In the genomic region with DNA sequence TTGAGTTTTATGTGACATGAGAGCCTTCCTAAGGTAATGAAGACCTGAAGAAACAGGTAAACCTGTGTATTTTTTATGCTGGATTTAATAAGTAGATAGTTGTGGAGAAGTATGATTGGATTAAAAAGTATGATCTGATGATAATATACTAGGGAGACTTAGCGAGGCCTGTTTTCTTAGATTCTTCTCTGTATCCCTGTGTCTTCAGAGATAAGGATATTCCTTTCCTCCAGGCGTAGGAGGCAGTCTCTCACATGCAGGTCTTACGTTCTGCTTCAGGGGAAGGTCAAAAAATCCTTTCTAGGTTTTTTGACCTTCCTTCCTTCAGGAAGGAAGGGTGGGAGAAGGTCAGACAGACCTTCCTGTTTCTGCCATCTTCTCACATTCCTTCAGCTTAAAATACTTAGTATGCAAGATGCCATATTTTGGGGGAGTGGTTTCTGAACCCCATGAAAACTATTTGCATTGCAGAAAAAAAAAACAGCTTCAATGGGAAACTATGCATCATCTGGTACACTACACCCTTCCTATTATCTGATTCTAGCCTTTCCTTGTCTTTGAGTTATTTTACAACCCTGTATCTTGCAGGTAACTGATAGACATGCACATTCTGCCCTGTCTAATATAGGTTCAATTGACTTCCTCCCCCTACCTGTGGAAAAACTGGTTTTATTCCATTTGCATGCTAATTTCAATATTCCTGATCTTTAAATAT, we compare ENCODE assay signal across 33 cellular contexts. TPM values are rescaled to one million over a fixed set of nuclear protein-coding genes. Genes with fewer than 3 reads are reported as not detected.
"Had no signal": no experiment of that assay in that cellular context is flagged by ENCODE, and none has a peak within 500 bp of the region (broad histone marks: within the 10 kb centered on the region; RNA-seq: fewer than 3 reads in every experiment).

No MANE protein-coding gene starts in this region.

- H3K4me1 ChIP-seq: breast epithelium had no signal

- H3K27me3 ChIP-seq: adrenal gland, body of pancreas, brain microvascular endothelial cell, breast epithelium had no signal

- DNase-seq: activated B cell treated with CpG ODN at 0.5 μM for 24 hours; activated CD4-positive, alpha-beta memory T cell treated with anti-CD3 and anti-CD28 coated beads for 36 hours; activated CD4-positive, alpha-beta T cell treated with anti-CD3 and anti-CD28 coated beads for 4 hours; activated CD4-positive, alpha-beta T cell treated with anti-CD3 and anti-CD28 coated beads, Interleukin-2, amount 10 ng/mL, durations not matched to agents 24 days and 14 days; activated CD4-positive, alpha-beta T cell treated with anti-CD3 and anti-CD28 coated beads, Interleukin-2, amount 50 U/mL, for 1 hour; activated CD4-positive, alpha-beta T cell treated with anti-CD3 and anti-CD28 coated beads, Interleukin-2, amount 50 U/mL, for 4 hours; activated CD4-positive, CD25-positive, alpha-beta regulatory T cell treated with anti-CD3 and anti-CD28 coated beads, Interleukin-2, amount 50 U/mL, for 72 hours; activated CD8-positive, alpha-beta memory T cell treated with anti-CD3 and anti-CD28 coated beads, Interleukin-2, amount 50 U/mL, for 4 hours; activated CD8-positive, alpha-beta T cell treated with anti-CD3 and anti-CD28 coated beads for 36 hours; activated effector memory CD4-positive, alpha-beta T cell treated with anti-CD3 and anti-CD28 coated beads, Interleukin-2, amount 50 U/mL, for 16 hours; activated gamma-delta T cell treated with Interleukin-2 at 50 U/mL for 16 hours; activated naive CD4-positive, alpha-beta T cell; activated naive CD4-positive, alpha-beta T cell treated with anti-CD3 and anti-CD28 coated beads for 36 hours; activated naive CD4-positive, alpha-beta T cell treated with anti-CD3 and anti-CD28 coated beads, Interleukin-2, amount 50 U/mL, for 16 hours; activated naive CD8-positive, alpha-beta T cell treated with anti-CD3 and anti-CD28 coated beads for 36 hours; activated T-cell treated with anti-CD3 and anti-CD28 coated beads for 4 hours; activated T-cell treated with anti-CD3 and anti-CD28 coated beads, Interleukin-2, amount 50 U/mL, for 1 hour; activated T-cell treated with anti-CD3 and anti-CD28 coated beads, Interleukin-2, amount 50 U/mL, for 4 hours; activated T-cell treated with anti-CD3 and anti-CD28 coated beads, Interleukin-2, amount 50 U/mL, for 72 hours; adrenal gland; amniotic stem cell; aorta; body of pancreas; brain microvascular endothelial cell; central memory CD4-positive, alpha-beta T cell; T-helper 2 cell; T-helper 9 cell had no signal

- H3K36me3 ChIP-seq: adrenal gland, brain microvascular endothelial cell, breast epithelium had no signal

- H3K27ac ChIP-seq: adrenal gland, body of pancreas, brain microvascular endothelial cell, breast epithelium, VCaP had no signal

- ATAC-seq: activated CD8-positive, alpha-beta T cell treated with anti-CD3 and anti-CD28 coated beads for 36 hours; activated naive CD4-positive, alpha-beta T cell treated with anti-CD3 and anti-CD28 coated beads, Interleukin-2, amount 50 U/mL, for 72 hours; activated T-cell treated with anti-CD3 and anti-CD28 coated beads, Interleukin-2, amount 50 U/mL, for 4 hours; activated T-cell treated with anti-CD3 and anti-CD28 coated beads, Interleukin-2, amount 50 U/mL, for 72 hours; activated T-helper 17 cell treated with anti-CD3 and anti-CD28 coated beads, Interleukin-2, amount 50 U/mL, for 72 hours; body of pancreas had no signal

- H3K9me3 ChIP-seq: adrenal gland, body of pancreas, breast epithelium had no signal

- H3K4me3 ChIP-seq: adrenal gland, body of pancreas, breast epithelium had no signal

RNA-seq across cellular contexts. Expression of gene ZNF608, which starts 57.3 kb away (rescaled TPM):
- total RNA-seq: activated CD4-positive, alpha-beta memory T cell treated with anti-CD3 and anti-CD28 coated beads for 36 hours; activated CD4-positive, alpha-beta T cell treated with anti-CD3 and anti-CD28 coated beads, Interleukin-2, amount 10 ng/mL, durations not matched to agents 24 days and 14 days; activated CD8-positive, alpha-beta memory T cell treated with anti-CD3 and anti-CD28 coated beads for 36 hours; activated CD8-positive, alpha-beta T cell treated with anti-CD3 and anti-CD28 coated beads for 36 hours; activated naive CD4-positive, alpha-beta T cell treated with anti-CD3 and anti-CD28 coated beads for 36 hours; activated naive CD4-positive, alpha-beta T cell treated with anti-CD3 and anti-CD28 coated beads, Interleukin-2, amount 50 U/mL, for 72 hours; activated T-helper 1 cell treated with anti-CD3 and anti-CD28 coated beads, Interleukin-12 subunit alpha, Interleukin-12 subunit beta, Interleukin-2, Interleukin-4 antibody, amounts not matched to agents 30 ng/mL and 10 ng/mL and 1 ng/mL, durations not matched to agents 14 hours and 24 hours and 36 hours; activated T-helper 17 cell treated with anti-CD3 and anti-CD28 coated beads, Interleukin-2, amount 50 U/mL, for 72 hours had no signal
